18 cellular contexts compared by ENCODE assay signal in genomic region chr17:17855334-17855725, GRCh38. TPM values are rescaled to one million over a fixed set of nuclear protein-coding genes. Genes with fewer than 3 reads are reported as not detected.
A peak's percentile ranks its signal among the peaks of the same experiment; 100 is the strongest.
DNase-seq lines count a peak whose midpoint lies in the region; ATAC-seq and TF ChIP-seq lines count a peak whose summit lies in the region.
"Had no signal": no experiment of that assay in that cellular context is flagged by ENCODE, and none has a peak within 500 bp of the region (broad histone marks: within the 10 kb centered on the region; RNA-seq: fewer than 3 reads in every experiment).

No MANE protein-coding gene starts in this region.

- H3K27ac Mint-ChIP-seq in activated naive CD4-positive, alpha-beta T cell treated with anti-CD3 and anti-CD28 coated beads, Interleukin-2, amount 10 ng/mL, durations not matched to agents 7 days and 5 days, result peak overlapping the region; percentile 67
- no peak overlapping the region for H3K27ac Mint-ChIP-seq in activated CD4-positive, alpha-beta memory T cell treated with anti-CD3 and anti-CD28 coated beads for 36 hours

- H3K27ac ChIP-seq in esophagus squamous epithelium (peak overlapping the region; percentile 26 to 58 (median 42)), suprapubic skin (peak overlapping the region; percentile 14)
- H3K27ac ChIP-seq: brain microvascular endothelial cell had no signal

- CTCF ChIA-PET in activated naive CD4-positive, alpha-beta T cell treated with anti-CD3 and anti-CD28 coated beads, Interleukin-2, amount 10 ng/mL, durations not matched to agents 7 days and 5 days (lab: Charles Lee), result interaction anchor here (0.5 to 10.2 kb wide), 6 partner anchors 17 to 1488 kb away, joined by 3 to 95 read pairs (median 10); partner anchors contain the start of gene SREBF1
- CTCF ChIA-PET in activated CD4-positive, alpha-beta memory T cell treated with anti-CD3 and anti-CD28 coated beads for 36 hours (lab: Charles Lee), result interaction anchor here (0.6 to 14.2 kb wide), 10 partner anchors 15 to 176 kb away, joined by 3 to 173 read pairs (median 6); no protein-coding TSS in a partner anchor

- intact Hi-C loops in activated CD4-positive, alpha-beta memory T cell treated with anti-CD3 and anti-CD28 coated beads for 36 hours (cut with micrococcal nuclease), result loop anchor here (1.0 to 5.0 kb wide), 4 partner anchors 31 to 128 kb away; no protein-coding TSS in a partner anchor
- intact Hi-C loops in esophagus squamous epithelium (cut with DNase I), result no loop called here

- ATAC-seq in HG02973 (IDR thresholded peaks at IDR 0.05; ENCODE audit: unreplicated experiment), result no peak
- ATAC-seq: heart left ventricle had no signal

- TF ChIP-seq CTCF in esophagus squamous epithelium (IDR thresholded peaks at IDR 0.05), result no peak
- TF ChIP-seq CTCF in suprapubic skin (IDR thresholded peaks at IDR 0.05), result no peak

- H3K9me3 ChIP-seq in esophagus squamous epithelium (no peaks in the 10 kb centered on the region), suprapubic skin (no peaks in the 10 kb centered on the region)
- H3K9me3 ChIP-seq: HAP-1, heart left ventricle, pancreas, stomach had no signal

- H3K4me1 Mint-ChIP-seq in activated naive CD4-positive, alpha-beta T cell treated with anti-CD3 and anti-CD28 coated beads, Interleukin-2, amount 10 ng/mL, durations not matched to agents 7 days and 5 days, result peaks cover 60% of the 10 kb centered on the region
- peaks cover 58% of the 10 kb centered on the region for H3K4me1 Mint-ChIP-seq in activated CD4-positive, alpha-beta memory T cell treated with anti-CD3 and anti-CD28 coated beads for 36 hours (ENCODE audit: low read depth)

- no peak overlapping the region for H3K4me3 ChIP-seq in esophagus squamous epithelium
- H3K4me3 ChIP-seq in suprapubic skin, result no peak overlapping the region
- H3K4me3 ChIP-seq: HAP-1, heart left ventricle, pancreas, stomach had no signal

- DNase-seq in activated naive CD4-positive, alpha-beta T cell treated with anti-CD3 and anti-CD28 coated beads, Interleukin-2, amount 10 ng/mL, durations not matched to agents 7 days and 5 days, result no peak
- no peak for DNase-seq in activated naive CD4-positive, alpha-beta T cell treated with Interleukin-2 at 50 U/mL for 16 hours
- DNase-seq in activated CD4-positive, alpha-beta memory T cell treated with anti-CD3 and anti-CD28 coated beads for 36 hours, result peak; percentile 32
- no peak for DNase-seq in esophagus squamous epithelium (lab: John Stamatoyannopoulos, UW)
- no peak for DNase-seq in suprapubic skin (ENCODE audit: low spot score in 2 of 2)
- no peak for DNase-seq in epidermal melanocyte (ENCODE audit: insufficient read length, low spot score)
- no peak for DNase-seq in H4 (ENCODE audit: low spot score)
- DNase-seq: brain microvascular endothelial cell; COR-L47; dermis blood vessel endothelial cell; heart left ventricle; NCI-H2029 treated with DMSO at 0.1 percent for 48 hours; NCI-H748 treated with DMSO at 0.1 percent for 48 hours; pancreas; stimulated activated CD4-positive, alpha-beta T cell treated with anti-CD3 and anti-CD28 coated beads, Interleukin-12 subunit alpha, Interleukin-12 subunit beta, amount 100 ng/mL, for 4 hours; stomach had no signal

- peaks cover 13% of the 10 kb centered on the region for H3K36me3 Mint-ChIP-seq in activated naive CD4-positive, alpha-beta T cell treated with anti-CD3 and anti-CD28 coated beads, Interleukin-2, amount 10 ng/mL, durations not matched to agents 7 days and 5 days
- H3K36me3 Mint-ChIP-seq in activated CD4-positive, alpha-beta memory T cell treated with anti-CD3 and anti-CD28 coated beads for 36 hours, result peaks cover 2% of the 10 kb centered on the region

- H3K27me3 ChIP-seq in esophagus squamous epithelium (no peaks in the 10 kb centered on the region), suprapubic skin (no peaks in the 10 kb centered on the region)
- H3K27me3 ChIP-seq: brain microvascular endothelial cell, heart left ventricle, pancreas, stomach had no signal

- H3K9me3 Mint-ChIP-seq in activated naive CD4-positive, alpha-beta T cell treated with anti-CD3 and anti-CD28 coated beads, Interleukin-2, amount 10 ng/mL, durations not matched to agents 7 days and 5 days, result no peaks in the 10 kb centered on the region
- no peaks in the 10 kb centered on the region for H3K9me3 Mint-ChIP-seq in activated CD4-positive, alpha-beta memory T cell treated with anti-CD3 and anti-CD28 coated beads for 36 hours

- no peak overlapping the region for H3K4me3 Mint-ChIP-seq in activated naive CD4-positive, alpha-beta T cell treated with anti-CD3 and anti-CD28 coated beads, Interleukin-2, amount 10 ng/mL, durations not matched to agents 7 days and 5 days
- no peak overlapping the region for H3K4me3 Mint-ChIP-seq in activated CD4-positive, alpha-beta memory T cell treated with anti-CD3 and anti-CD28 coated beads for 36 hours

- H3K27me3 Mint-ChIP-seq in activated naive CD4-positive, alpha-beta T cell treated with anti-CD3 and anti-CD28 coated beads, Interleukin-2, amount 10 ng/mL, durations not matched to agents 7 days and 5 days, result no peaks in the 10 kb centered on the region
- H3K27me3 Mint-ChIP-seq in activated CD4-positive, alpha-beta memory T cell treated with anti-CD3 and anti-CD28 coated beads for 36 hours, result no peaks in the 10 kb centered on the region

- H3K36me3 ChIP-seq in esophagus squamous epithelium (peaks cover 0 to 75% (median 4%) of the 10 kb centered on the region in 3 donors), suprapubic skin (peaks cover 21% of the 10 kb centered on the region)
- H3K36me3 ChIP-seq: brain microvascular endothelial cell, HAP-1, pancreas had no signal

- TF ChIP-seq POLR2A in esophagus squamous epithelium (IDR thresholded peaks at IDR 0.05), result no peak
- TF ChIP-seq POLR2A in suprapubic skin (IDR thresholded peaks at IDR 0.05), result no peak

- H3K4me1 ChIP-seq in esophagus squamous epithelium (peaks cover 15 to 55% (median 20%) of the 10 kb centered on the region in 3 donors), suprapubic skin (peaks cover 41% of the 10 kb centered on the region)

- WGBS in esophagus squamous epithelium, 2 donors, result 33 to 84% methylated on average over 2 of the region's 2 CpGs
- 57% methylated on average over 2 of the region's 2 CpGs for WGBS in suprapubic skin

- POLR2A ChIA-PET in activated CD4-positive, alpha-beta memory T cell treated with anti-CD3 and anti-CD28 coated beads for 36 hours (lab: Charles Lee), result interaction anchor here (1.2 to 7.6 kb wide), 6 partner anchors 15 to 325 kb away, joined by 4 to 99 read pairs (median 6); partner anchors contain the start of gene SREBF1

- TF ChIP-seq EP300 in suprapubic skin (IDR thresholded peaks at IDR 0.05), result no peak

RNA-seq across cellular contexts. Expression of gene SREBF1, which starts 18.5 kb away (rescaled TPM):
- total RNA-seq in activated CD4-positive, alpha-beta memory T cell treated with anti-CD3 and anti-CD28 coated beads for 36 hours, result 100 to 1,000 TPM in 1 of 2 experiments, 10 to 100 TPM in 1; 93.7 to 106 TPM
- total RNA-seq in esophagus squamous epithelium (100 to 1,000 TPM in 2 of 4 donors, 10 to 100 TPM in 2; 55.0 to 137 (median 108) TPM), suprapubic skin (100 to 1,000 TPM in 2 of 4 donors, 10 to 100 TPM in 2; 78.1 to 124 (median 91.7) TPM)
- total RNA-seq in H4 (2014; rRNA removed; shearing (Covaris generic)), result 63.9 and 65.8 TPM in 2 replicates
